13 cellular contexts compared by ENCODE assay signal in the genomic region with DNA sequence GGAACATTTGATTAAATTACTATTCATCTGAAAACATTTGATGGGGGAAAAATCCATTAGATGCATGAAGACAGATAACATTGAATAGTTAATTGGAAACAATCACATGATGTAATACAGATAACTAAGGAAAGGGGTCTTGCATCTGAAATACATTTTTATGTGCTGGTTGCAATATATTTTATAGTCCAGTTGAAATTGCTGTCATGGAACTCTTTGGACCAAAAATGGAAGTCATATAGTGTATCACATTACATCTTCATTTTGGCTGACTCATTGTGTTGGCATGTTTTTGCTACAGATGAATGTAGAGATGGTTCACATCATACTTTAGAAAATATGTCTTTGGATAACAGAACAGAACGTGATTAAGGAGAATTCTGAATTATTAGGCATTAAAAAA. TPM values are rescaled to one million over a fixed set of nuclear protein-coding genes. Genes with fewer than 3 reads are reported as not detected.
DNase-seq lines count a peak whose midpoint lies in the region; TF ChIP-seq lines count a peak whose summit lies in the region.
"Had no signal": no experiment of that assay in that cellular context is flagged by ENCODE, and none has a peak within 500 bp of the region (broad histone marks: within the 10 kb centered on the region; RNA-seq: fewer than 3 reads in every experiment).

No MANE protein-coding gene starts in this region.

- H3K36me3 Mint-ChIP-seq in activated naive CD8-positive, alpha-beta T cell treated with anti-CD3 and anti-CD28 coated beads for 36 hours: no peaks in the 10 kb centered on the region
- H3K36me3 Mint-ChIP-seq: naive B cell had no signal

- H3K4me3 Mint-ChIP-seq in activated naive CD8-positive, alpha-beta T cell treated with anti-CD3 and anti-CD28 coated beads for 36 hours: no peak overlapping the region
- H3K4me3 Mint-ChIP-seq: activated CD8-positive, alpha-beta T cell treated with anti-CD3 and anti-CD28 coated beads for 36 hours; naive B cell; stimulated activated naive CD8-positive, alpha-beta T cell treated with anti-CD3 and anti-CD28 coated beads, Interleukin-15, amount 100 ng/mL, for 72 hours had no signal

- H3K79me2 ChIP-seq in GM23248 (ENCODE audit: insufficient read depth) (no peaks in the 10 kb centered on the region), mesendoderm (ENCODE audit: control insufficient read depth, insufficient read depth, low read length) (no peaks in the 10 kb centered on the region)

- H3K36me3 ChIP-seq in GM23248 (ENCODE audit: low read depth) (no peaks in the 10 kb centered on the region), SK-N-MC (ENCODE audit: insufficient read depth, low read length) (no peaks in the 10 kb centered on the region), mesendoderm (ENCODE audit: control insufficient read depth, insufficient read depth, low read length) (no peaks in the 10 kb centered on the region)
- H3K36me3 ChIP-seq: adrenal gland had no signal

- no peaks in the 10 kb centered on the region for H3K9me3 ChIP-seq in GM23248 (ENCODE audit: low read depth)
- no peaks in the 10 kb centered on the region; the same call in 1 of the 2 replicates for H3K9me3 ChIP-seq in SK-N-MC (ENCODE audit: low read depth, low read length)
- H3K9me3 ChIP-seq: adrenal gland had no signal

- no peaks in the 10 kb centered on the region for H3K27me3 ChIP-seq in GM23248 (replicated peaks; ENCODE audit: insufficient read depth)
- no peaks in the 10 kb centered on the region for H3K27me3 ChIP-seq in mesendoderm (ENCODE audit: insufficient read depth, low read length, poor library complexity)
- H3K27me3 ChIP-seq: adrenal gland had no signal

- no peak overlapping the region for H3K18ac ChIP-seq in mesendoderm (ENCODE audit: low read length)

- in situ Hi-C loops in GM23248 (cut with MboI): no loop called here

- H2BK15ac ChIP-seq in mesendoderm (replicated peaks; ENCODE audit: low read depth): no peak overlapping the region

- no peaks in the 10 kb centered on the region for H4K20me1 ChIP-seq in GM23248 (ENCODE audit: insufficient read depth)

- H3K9me3 Mint-ChIP-seq in activated naive CD8-positive, alpha-beta T cell treated with anti-CD3 and anti-CD28 coated beads for 36 hours: no peaks in the 10 kb centered on the region
- H3K9me3 Mint-ChIP-seq: activated CD8-positive, alpha-beta T cell treated with anti-CD3 and anti-CD28 coated beads for 36 hours; naive B cell; stimulated activated naive CD8-positive, alpha-beta T cell treated with anti-CD3 and anti-CD28 coated beads, Interleukin-15, amount 100 ng/mL, for 72 hours had no signal

- no peak overlapping the region for H4K5ac ChIP-seq in mesendoderm (ENCODE audit: low read length)

- H3K9ac ChIP-seq in GM23248 (peak overlapping the region; percentile 43), SK-N-MC (ENCODE audit: insufficient read length) (no peak overlapping the region), mesendoderm (ENCODE audit: low read length) (no peak overlapping the region)

- no peak overlapping the region for H2AFZ ChIP-seq in GM23248

- no peak overlapping the region for H2AK5ac ChIP-seq in mesendoderm (ENCODE audit: low read length)

- H4K8ac ChIP-seq in mesendoderm (ENCODE audit: low read depth, low read length): no peak overlapping the region

- no peaks in the 10 kb centered on the region for H3K27me3 Mint-ChIP-seq in activated naive CD8-positive, alpha-beta T cell treated with anti-CD3 and anti-CD28 coated beads for 36 hours
- H3K27me3 Mint-ChIP-seq: activated CD8-positive, alpha-beta T cell treated with anti-CD3 and anti-CD28 coated beads for 36 hours had no signal

- WGBS in GM23248 (ENCODE audit: low coverage in 1 of 2, low lambda C conversion rate in 2 of 2, missing lambda C conversion rate in 2 of 2), 2 experiments: 5 to 6% methylated on average over 1 of the region's 1 CpG
- no CpG with 5 or more reads among the region's 1 CpG for WGBS in mesendoderm (ENCODE audit: extremely low coverage, insufficient coverage, low lambda C conversion rate)

- H3K23ac ChIP-seq in mesendoderm (ENCODE audit: low read length): no peak overlapping the region

- H3K79me1 ChIP-seq in mesendoderm (ENCODE audit: low read length): no peaks in the 10 kb centered on the region

- no peak overlapping the region for H3K27ac Mint-ChIP-seq in activated naive CD8-positive, alpha-beta T cell treated with anti-CD3 and anti-CD28 coated beads for 36 hours
- H3K27ac Mint-ChIP-seq: activated CD8-positive, alpha-beta T cell treated with anti-CD3 and anti-CD28 coated beads for 36 hours; naive B cell had no signal

- H3K56ac ChIP-seq in mesendoderm (ENCODE audit: low read length): no peak overlapping the region

- H3K4me1 ChIP-seq in GM23248 (ENCODE audit: insufficient read depth) (peaks cover 34% of the 10 kb centered on the region), mesendoderm (ENCODE audit: control insufficient read depth, low read depth, low read length) (peaks cover 13% of the 10 kb centered on the region)
- H3K4me1 ChIP-seq: adrenal gland had no signal

- peak; percentile 62 for DNase-seq in A172 (ENCODE audit: low spot score)
- peak; percentile 81 for DNase-seq in GM23248
- no peak for DNase-seq in SK-N-MC (ENCODE audit: low read depth, low spot score)
- peak; percentile 88 for DNase-seq in fibroblast of the aortic adventitia (ENCODE audit: low read depth)
- DNase-seq in activated naive CD8-positive, alpha-beta T cell treated with anti-CD3 and anti-CD28 coated beads for 36 hours: no peak
- no peak for DNase-seq in mesendoderm
- DNase-seq in middle frontal gyrus (ENCODE audit: extremely low spot score, low spot score): no peak
- DNase-seq in NK-92 treated with Interleukin-12 subunit alpha and Interleukin-12 subunit beta, amount 100 ng/mL, for 24 hours (lab: John Stamatoyannopoulos, UW): no peak
- DNase-seq: activated CD8-positive, alpha-beta T cell treated with anti-CD3 and anti-CD28 coated beads for 36 hours; naive B cell; stimulated activated naive CD8-positive, alpha-beta T cell treated with anti-CD3 and anti-CD28 coated beads, Interleukin-15, amount 100 ng/mL, for 72 hours had no signal

- H2BK5ac ChIP-seq in mesendoderm (ENCODE audit: low read length): no peak overlapping the region

- no peak for TF ChIP-seq CTCF in fibroblast of the aortic adventitia (IDR thresholded peaks at IDR 0.05; ENCODE audit: insufficient read depth, low read length)

- no peak overlapping the region for H3K4ac ChIP-seq in mesendoderm (ENCODE audit: low read depth, low read length)

- H3K4me3 ChIP-seq in GM23248 (no peak overlapping the region), SK-N-MC (no peak overlapping the region), fibroblast of the aortic adventitia (ENCODE audit: low read depth, low read length) (no peak overlapping the region), mesendoderm (ENCODE audit: low read length) (no peak overlapping the region)
- H3K4me3 ChIP-seq: adrenal gland had no signal

- no peaks in the 10 kb centered on the region for H3K4me1 Mint-ChIP-seq in activated naive CD8-positive, alpha-beta T cell treated with anti-CD3 and anti-CD28 coated beads for 36 hours
- H3K4me1 Mint-ChIP-seq: naive B cell; stimulated activated naive CD8-positive, alpha-beta T cell treated with anti-CD3 and anti-CD28 coated beads, Interleukin-15, amount 100 ng/mL, for 72 hours had no signal

- H3K4me2 ChIP-seq in GM23248 (ENCODE audit: unreplicated experiment): peak overlapping the region; percentile 36
- no peak overlapping the region for H3K4me2 ChIP-seq in mesendoderm (ENCODE audit: low read length)

- no peaks in the 10 kb centered on the region for H3K9me2 ChIP-seq in GM23248 (ENCODE audit: insufficient read depth)

- H3K27ac ChIP-seq in GM23248 (peak overlapping the region; percentile 81), SK-N-MC (peak overlapping the region; percentile 57; the same call in 1 of the 2 replicates), mesendoderm (ENCODE audit: low read depth, low read length) (no peak overlapping the region)
- H3K27ac ChIP-seq: adrenal gland, C4-2B had no signal

- H2BK120ac ChIP-seq in mesendoderm (ENCODE audit: low read depth, low read length): no peak overlapping the region

- H3F3A ChIP-seq in GM23248 (ENCODE audit: insufficient read depth): peaks cover 18% of the 10 kb centered on the region

RNA-seq across cellular contexts. Expression of a gene that starts 43.0 kb away (rescaled TPM):
- 21.3 and 78.2 TPM in 2 replicates for total RNA-seq in A172 (2014; rRNA removed; shearing (Covaris generic))
- 58.9 and 64.1 TPM in 2 replicates for total RNA-seq in GM23248 (2014; rRNA removed; shearing (Covaris generic))
- 59.6 and 64.5 TPM in 2 replicates for polyA plus RNA-seq in GM23248 (2016; fragmentation: Nextera tagmentation; extraction: Ambion mirVana)
- 26.6 and 59.9 TPM in 2 replicates for total RNA-seq in fibroblast of the aortic adventitia (ENCODE audit: low replicate concordance)
- 10 to 100 TPM; 42.2 to 42.4 TPM for total RNA-seq in activated naive CD8-positive, alpha-beta T cell treated with anti-CD3 and anti-CD28 coated beads for 36 hours
- polyA plus RNA-seq in mesendoderm (2013, experiment 1 of 2): 32.5 TPM
- 33.9 TPM for polyA plus RNA-seq in mesendoderm (2013, experiment 2 of 2)

Comparison
In these comparisons a context has a peak if more than half of its experiments do, and no peak if none do; other contexts are left out.
1. DNase-seq: peak in A172 (single experiment), GM23248 (single experiment) and fibroblast of the aortic adventitia (single experiment); none in SK-N-MC (single experiment), activated naive CD8-positive, alpha-beta T cell treated with anti-CD3 and anti-CD28 coated beads for 36 hours (single experiment), mesendoderm (single experiment), middle frontal gyrus (single experiment) and NK-92 treated with Interleukin-12 subunit alpha and Interleukin-12 subunit beta, amount 100 ng/mL, for 24 hours (single experiment).